Comparison of ENCODE assay signal across 1 cellular context in genomic region chr7:47819054-47819920, GRCh38.
TF ChIP-seq lines count a peak whose summit lies in the region.

No MANE protein-coding gene starts in this region.

TF ChIP-seq in HepG2, 621 proteins besides CTCF, POLR2A, EP300 and RAD21 (continued from another document):
- TF ChIP-seq ARID5B (CRISPR knock-in tag; IDR thresholded peaks at IDR 0.05) (peak; percentile 24; the same call in 1 of the 2 replicates), ZSCAN9 (CRISPR knock-in tag; IDR thresholded peaks at IDR 0.05; ENCODE audit: borderline replicate concordance) (0 out of 2 replicates have a peak, but pooled peaks have one; percentile 29), AHDC1 (CRISPR knock-in tag; IDR thresholded peaks at IDR 0.05; ENCODE audit: borderline replicate concordance) (0 out of 2 replicates have a peak, but pooled peaks have one; percentile 18), ZNF841 (CRISPR knock-in tag; IDR thresholded peaks at IDR 0.05; ENCODE audit: borderline replicate concordance) (no peak), HMGXB4 (CRISPR knock-in tag; IDR thresholded peaks at IDR 0.05; ENCODE audit: borderline replicate concordance in 1 of 2, low read depth in 1 of 2) (0 out of 4 replicates have a peak, but pooled peaks of 1 of the 2 experiments have one; percentile 26), NFYB (CRISPR knock-in tag; IDR thresholded peaks at IDR 0.05) (no peak), DNMT3B (CRISPR knock-in tag; conservative IDR thresholded peaks at IDR 0.05) (0 out of 2 replicates have a peak, but pooled peaks have one; percentile 59), PAXIP1 (CRISPR knock-in tag; conservative IDR thresholded peaks at IDR 0.05) (peak; percentile 34; the same call in 1 of the 2 replicates), HMGXB3 (CRISPR knock-in tag; IDR thresholded peaks at IDR 0.05; ENCODE audit: borderline replicate concordance) (peak; percentile 34; the same call in 1 of the 2 replicates), ARID3A (IDR thresholded peaks at IDR 0.05; ENCODE audit: low read depth, low read length) (0 out of 2 replicates have a peak, but pooled peaks have one; percentile 36), NR2F6 (IDR thresholded peaks at IDR 0.05) (0 out of 2 replicates have a peak, but pooled peaks have one; percentile 3), NR2F6 (CRISPR knock-in tag; IDR thresholded peaks at IDR 0.05) (no peak), ERF (CRISPR knock-in tag; IDR thresholded peaks at IDR 0.05) (0 out of 2 replicates have a peak, but pooled peaks have one; percentile 36), TBL1XR1 (IDR thresholded peaks at IDR 0.05; ENCODE audit: borderline replicate concordance, low read length, partially characterized antibody) (no peak), FOXK1 (CRISPR knock-in tag; IDR thresholded peaks at IDR 0.05; ENCODE audit: borderline replicate concordance, low read depth) (0 out of 2 replicates have a peak, but pooled peaks have one; percentile 31), XBP1 (CRISPR knock-in tag; IDR thresholded peaks at IDR 0.05) (no peak), SAP130 (CRISPR knock-in tag; IDR thresholded peaks at IDR 0.05; ENCODE audit: low read depth) (peak; percentile 30; the same call in 1 of the 2 replicates), FOSL2 (CRISPR knock-in tag; IDR thresholded peaks at IDR 0.05) (peak; percentile 46; the same call in 1 of the 2 replicates)
